ENCODE assay signal across 8 cellular contexts in the genomic region with DNA sequence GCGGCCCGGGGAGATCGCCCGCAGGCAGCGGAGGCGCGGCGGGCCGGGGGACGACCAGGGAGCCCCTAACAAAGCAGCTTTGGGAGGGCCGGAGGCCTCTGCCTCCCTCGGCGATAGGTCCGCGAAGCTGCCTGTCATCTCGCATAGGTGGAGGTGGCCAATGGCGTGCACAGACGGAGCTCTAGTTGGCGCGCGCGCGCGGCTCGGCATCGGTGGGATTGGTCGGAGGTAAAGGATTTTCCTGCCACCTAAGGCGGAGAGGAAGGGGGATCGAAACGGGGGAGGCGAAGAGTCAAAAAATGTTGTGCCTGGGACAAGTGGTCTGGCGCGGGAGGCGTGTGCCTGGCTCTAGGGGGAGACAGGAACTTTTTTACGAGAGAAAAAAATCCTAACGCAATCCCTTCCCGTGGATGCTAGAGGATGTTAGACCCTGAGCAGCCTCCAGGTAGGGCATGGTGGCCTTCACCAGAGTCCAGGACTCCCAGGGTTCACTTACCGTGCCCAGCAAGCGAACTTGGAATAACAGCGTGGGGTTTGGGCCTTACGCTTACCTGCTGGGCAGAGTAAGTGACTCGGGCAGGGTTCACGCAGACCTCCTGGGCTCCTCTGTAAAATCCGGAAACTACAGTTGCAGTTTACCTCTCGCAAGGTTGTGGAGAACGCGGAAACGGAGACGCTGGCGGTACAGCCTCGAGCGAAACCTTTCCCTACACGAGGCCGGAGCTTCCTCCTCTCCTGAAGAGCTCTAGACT.
DNase-seq lines count a peak whose midpoint lies in the region; ATAC-seq and TF ChIP-seq lines count a peak whose summit lies in the region.

No MANE protein-coding gene starts in this region.

- ATAC-seq in GM19324 (IDR thresholded peaks at IDR 0.05; ENCODE audit: low FRiP score, unreplicated experiment) (peak; percentile 86), HG03457 (IDR thresholded peaks at IDR 0.05; ENCODE audit: unreplicated experiment) (peak; percentile 70)

- no peak for TF ChIP-seq POLR2A in erythroblast (IDR thresholded peaks at IDR 0.05; ENCODE audit: low read length)

- DNase-seq in AG20443 (ENCODE audit: low spot score) (peak; percentile 93), NCI-H82 treated with DMSO at 0.1 percent for 48 hours (lab: John Stamatoyannopoulos, UW; ENCODE audit: unreplicated experiment) (peak; percentile 96), erythroblast (lab: John Stamatoyannopoulos, UW) (peak; percentile 71 to 72), myocyte (ENCODE audit: low read depth) (peak; percentile 93)
- DNase-seq in activated T-cell treated with anti-CD3 and anti-CD28 coated beads, Interleukin-2, amount 50 U/mL, for 1 hour: peak; percentile 95
- peak; percentile 81 to 86 for DNase-seq in stimulated activated CD8-positive, alpha-beta memory T cell treated with anti-CD3 and anti-CD28 coated beads, Interleukin-7, amount 100 ng/mL, for 1 hour (ENCODE audit: low read depth in 2 of 2)

Comparison
In these comparisons a context has a peak if more than half of its experiments do, and no peak if none do; other contexts are left out.
1. Peak in every context shown above with its lines: DNase-seq and ATAC-seq.